In genomic region chr21:34867785-34868184, GRCh38 we compare ENCODE assay signal across 23 cellular contexts.
DNase-seq lines count a peak whose midpoint lies in the region; ATAC-seq and TF ChIP-seq lines count a peak whose summit lies in the region.
"Had no signal": no experiment of that assay in that cellular context is flagged by ENCODE, and none has a peak within 500 bp of the region (broad histone marks: within the 10 kb centered on the region; RNA-seq: fewer than 3 reads in every experiment).

No MANE protein-coding gene starts in this region.

- peaks cover 4% of the 10 kb centered on the region; the same call in 1 of the 2 replicates for H4K20me1 ChIP-seq in PC-9 (ENCODE audit: insufficient read depth)

- peaks cover 47 to 65% of the 10 kb centered on the region in 2 donors for H3K4me1 Mint-ChIP-seq in natural killer cell treated with Interleukin-12 subunit alpha and Interleukin-12 subunit beta and Interleukin-15 and Interleukin-18, amount 100 ng/mL, for 72 hours (ENCODE audit: low read depth in 2 of 2)
- H3K4me1 Mint-ChIP-seq in natural killer cell, result peaks cover 40 to 50% of the 10 kb centered on the region in 2 donors

- no peak for TF ChIP-seq CTCF in natural killer cell (IDR thresholded peaks at IDR 0.05)
- no peak for TF ChIP-seq CTCF in PC-9 (conservative IDR thresholded peaks at IDR 0.05)
- TF ChIP-seq CTCF in lung (IDR thresholded peaks at IDR 0.05; ENCODE audit: control extremely low read depth, extremely low read depth), result no peak

- peaks cover 93% of the 10 kb centered on the region for H3K79me2 ChIP-seq in PC-9 (ENCODE audit: low read depth)

- H3K9me2 ChIP-seq in PC-9 (ENCODE audit: insufficient read depth), result no peaks in the 10 kb centered on the region

- no peak overlapping the region for H3K4me3 ChIP-seq in PC-9
- no peak overlapping the region for H3K4me3 ChIP-seq in lung
- H3K4me3 ChIP-seq: ascending aorta, dorsolateral prefrontal cortex, hepatocyte, thyroid gland had no signal

- 87 to 97% methylated on average over 4 of the region's 4 CpGs for WGBS in lung, 2 donors

- no peaks in the 10 kb centered on the region for H3K27me3 Mint-ChIP-seq in natural killer cell treated with Interleukin-12 subunit alpha and Interleukin-12 subunit beta and Interleukin-15 and Interleukin-18, amount 100 ng/mL, for 72 hours
- no peaks in the 10 kb centered on the region for H3K27me3 Mint-ChIP-seq in natural killer cell (ENCODE audit: low read depth in 2 of 2)
- H3K27me3 Mint-ChIP-seq: activated CD4-positive, alpha-beta T cell treated with anti-CD3 and anti-CD28 coated beads, Interleukin-2, amount 10 ng/mL, durations not matched to agents 7 days and 5 days had no signal

- H3K4me2 ChIP-seq in PC-9, result peak overlapping the region; percentile 23
- H3K4me2 ChIP-seq: hepatocyte had no signal

- peaks cover 33% of the 10 kb centered on the region for H3K36me3 Mint-ChIP-seq in natural killer cell treated with Interleukin-12 subunit alpha and Interleukin-12 subunit beta and Interleukin-15 and Interleukin-18, amount 100 ng/mL, for 72 hours
- H3K36me3 Mint-ChIP-seq in natural killer cell, result peaks cover 14% of the 10 kb centered on the region

- BruUV-seq in PC-9 (replicated peaks; lab: Mats Ljungman, UMichigan), result no TSS peak

- CTCF ChIA-PET in PC-9 (lab: Charles Lee), result no interaction called here

- H3K36me3 ChIP-seq in PC-9 (ENCODE audit: low read depth) (peaks cover 33% of the 10 kb centered on the region), lung (ENCODE audit: control insufficient read depth in 2 of 2, insufficient read depth in 2 of 2, low read length in 2 of 2) (peaks cover 0 to 30% of the 10 kb centered on the region in 2 donors)
- H3K36me3 ChIP-seq: thyroid gland had no signal

- H3K27ac ChIP-seq in PC-9 (peak overlapping the region; percentile 88), lung (ENCODE audit: low read depth in 1 of 2, low read length in 1 of 2) (peak overlapping the region in 1 of 2 donors; percentile 52)
- H3K27ac ChIP-seq: ascending aorta, dorsolateral prefrontal cortex, hepatocyte, thyroid gland had no signal

- no peak overlapping the region for H3K27ac Mint-ChIP-seq in natural killer cell treated with Interleukin-12 subunit alpha and Interleukin-12 subunit beta and Interleukin-15 and Interleukin-18, amount 100 ng/mL, for 72 hours
- peak overlapping the region in 1 of 2 donors; percentile 45 for H3K27ac Mint-ChIP-seq in natural killer cell
- H3K27ac Mint-ChIP-seq: activated CD4-positive, alpha-beta T cell treated with anti-CD3 and anti-CD28 coated beads, Interleukin-2, amount 10 ng/mL, durations not matched to agents 7 days and 5 days had no signal

- intact Hi-C loops in natural killer cell (cut with micrococcal nuclease), result no loop called here
- intact Hi-C loops in PC-9 (cut with micrococcal nuclease; ENCODE audit: unreplicated experiment), result no loop called here

- peaks cover 69% of the 10 kb centered on the region for H3K4me1 ChIP-seq in PC-9 (replicated peaks; ENCODE audit: insufficient read depth)
- peaks cover 0 to 11% of the 10 kb centered on the region in 2 donors for H3K4me1 ChIP-seq in lung (ENCODE audit: control insufficient read depth in 2 of 2, insufficient read depth in 2 of 2, low read length in 2 of 2)
- H3K4me1 ChIP-seq: ascending aorta had no signal

- H3K27me3 ChIP-seq in PC-9 (ENCODE audit: insufficient read depth, low read depth), result no peaks in the 10 kb centered on the region
- no peaks in the 10 kb centered on the region for H3K27me3 ChIP-seq in lung (ENCODE audit: control insufficient read depth, insufficient read depth)
- H3K27me3 ChIP-seq: ascending aorta, hepatocyte, thyroid gland had no signal

- no peak for ATAC-seq in natural killer cell treated with Interleukin-12 subunit alpha and Interleukin-12 subunit beta and Interleukin-15 and Interleukin-18, amount 100 ng/mL, for 72 hours
- ATAC-seq in natural killer cell, result no peak
- ATAC-seq in lung (ENCODE audit: insufficient read depth, low FRiP score), result no peak
- ATAC-seq in HG02642 (IDR thresholded peaks at IDR 0.05; ENCODE audit: poor library complexity, unreplicated experiment), result no peak
- ATAC-seq in HG02678 (IDR thresholded peaks at IDR 0.05; ENCODE audit: unreplicated experiment), result no peak
- ATAC-seq in HG02623 (IDR thresholded peaks at IDR 0.05; ENCODE audit: unreplicated experiment), result no peak
- ATAC-seq: CD8-positive, alpha-beta T cell had no signal

- H3F3A ChIP-seq in PC-9 (ENCODE audit: insufficient read depth, low read depth), result peaks cover 56% of the 10 kb centered on the region

- no peaks in the 10 kb centered on the region for H3K9me3 Mint-ChIP-seq in natural killer cell treated with Interleukin-12 subunit alpha and Interleukin-12 subunit beta and Interleukin-15 and Interleukin-18, amount 100 ng/mL, for 72 hours
- H3K9me3 Mint-ChIP-seq in natural killer cell, result no peaks in the 10 kb centered on the region
- H3K9me3 Mint-ChIP-seq: activated CD4-positive, alpha-beta T cell treated with anti-CD3 and anti-CD28 coated beads, Interleukin-2, amount 10 ng/mL, durations not matched to agents 7 days and 5 days; CD8-positive, alpha-beta T cell had no signal

- POLR2A ChIA-PET in PC-9 (lab: Charles Lee; ENCODE audit: unreplicated experiment), result interaction anchor here (0.6 to 0.7 kb wide), 3 partner anchors 11 to 180 kb away, joined by 3 to 20 read pairs (median 6); no protein-coding TSS in a partner anchor

- no peak overlapping the region for H2AFZ ChIP-seq in PC-9
- H2AFZ ChIP-seq: hepatocyte had no signal

- no peaks in the 10 kb centered on the region for H3K9me3 ChIP-seq in PC-9 (ENCODE audit: insufficient read depth, low read depth)
- H3K9me3 ChIP-seq in lung (ENCODE audit: control insufficient read depth in 2 of 2, insufficient read depth in 1 of 2, low read length in 1 of 2), result no peaks in the 10 kb centered on the region
- H3K9me3 ChIP-seq: ascending aorta, thyroid gland had no signal

- peak overlapping the region; percentile 58 for H3K4me3 Mint-ChIP-seq in natural killer cell treated with Interleukin-12 subunit alpha and Interleukin-12 subunit beta and Interleukin-15 and Interleukin-18, amount 100 ng/mL, for 72 hours
- no peak overlapping the region for H3K4me3 Mint-ChIP-seq in natural killer cell
- H3K4me3 Mint-ChIP-seq: activated CD4-positive, alpha-beta T cell treated with anti-CD3 and anti-CD28 coated beads, Interleukin-2, amount 10 ng/mL, durations not matched to agents 7 days and 5 days; CD8-positive, alpha-beta T cell had no signal

- DNase-seq in natural killer cell treated with Interleukin-12 subunit alpha and Interleukin-12 subunit beta and Interleukin-15 and Interleukin-18, amount 100 ng/mL, for 72 hours (ENCODE audit: low spot score), result no peak
- DNase-seq in natural killer cell (no peak), PC-9 (no peak), lung (ENCODE audit: low spot score) (peak; percentile 17), NK-92 (lab: John Stamatoyannopoulos, UW; ENCODE audit: unreplicated experiment) (no peak)
- DNase-seq: activated CD4-positive, alpha-beta T cell treated with anti-CD3 and anti-CD28 coated beads, Interleukin-2, amount 10 ng/mL, durations not matched to agents 7 days and 5 days; activated naive CD4-positive, alpha-beta T cell treated with Interleukin-2 at 50 U/mL for 16 hours; CD8-positive, alpha-beta T cell; central memory CD4-positive, alpha-beta T cell; dorsolateral prefrontal cortex; foreskin fibroblast; NCI-H1092 treated with DMSO at 0.1 percent for 48 hours; NCI-H510A; nucleus accumbens; Right ventricle myocardium superior; stimulated activated CD4-positive, alpha-beta T cell treated with anti-CD3 and anti-CD28 coated beads, Interleukin-15, amount 100 ng/mL, for 24 hours; SW 1271; thyroid gland had no signal
